ENCODE assay signal across 8 cellular contexts in genomic region chr12:55188974-55189556, GRCh38. TPM values are rescaled to one million over a fixed set of nuclear protein-coding genes. Genes with fewer than 3 reads are reported as not detected.
DNase-seq lines count a peak whose midpoint lies in the region; ATAC-seq, FAIRE-seq and TF ChIP-seq lines count a peak whose summit lies in the region.

No MANE protein-coding gene starts in this region.

- no peak overlapping the region for H3K4me2 ChIP-seq in DND-41 (ENCODE audit: insufficient read depth, low read length)

- peak; percentile 97 for FAIRE-seq in pancreas (lab: Jason Lieb, UNC)

- H3K4me3 Mint-ChIP-seq in activated CD4-positive, alpha-beta T cell treated with anti-CD3 and anti-CD28 coated beads, Interleukin-2, amount 10 ng/mL, durations not matched to agents 24 days and 14 days, result no peak overlapping the region

- H3K9me3 ChIP-seq in DND-41 (ENCODE audit: insufficient read depth, low read length, severe bottlenecking) (no peaks in the 10 kb centered on the region), pancreas (no peaks in the 10 kb centered on the region)

- DNase-seq in DND-41 (peak; percentile 59), NCI-H510A (lab: John Stamatoyannopoulos, UW) (peak; percentile 33), foreskin keratinocyte (peak; percentile 25 to 57), pancreas (peak in 3 of 6 donors; percentile 15 to 48 (median 15)), mesenteric fat pad (ENCODE audit: low spot score) (no peak)
- peak; percentile 88 for DNase-seq in activated CD4-positive, alpha-beta T cell treated with anti-CD3 and anti-CD28 coated beads, Interleukin-2, amount 10 ng/mL, durations not matched to agents 24 days and 14 days

- H2AFZ ChIP-seq in DND-41 (ENCODE audit: low read depth, low read length), result no peak overlapping the region

- H3K27ac ChIP-seq in DND-41 (ENCODE audit: low read length) (no peak overlapping the region), foreskin keratinocyte (no peak overlapping the region), pancreas (no peak overlapping the region)

- intact Hi-C loops in activated CD4-positive, alpha-beta T cell treated with anti-CD3 and anti-CD28 coated beads, Interleukin-2, amount 10 ng/mL, durations not matched to agents 24 days and 14 days (cut with micrococcal nuclease), result loop anchor here (1.0 kb wide), 2 partner anchors 430 to 467 kb away; no protein-coding TSS in a partner anchor
- intact Hi-C loops in pancreas (cut with DNase I), result loop anchor here in 1 of 3 donors (5.0 kb wide), 1 partner anchor 428 kb away; no protein-coding TSS in a partner anchor

- no peaks in the 10 kb centered on the region for H3K4me1 Mint-ChIP-seq in activated CD4-positive, alpha-beta T cell treated with anti-CD3 and anti-CD28 coated beads, Interleukin-2, amount 10 ng/mL, durations not matched to agents 24 days and 14 days

- TF ChIP-seq CTCF in DND-41 (IDR thresholded peaks at IDR 0.05; ENCODE audit: borderline replicate concordance, extremely low read depth, low read length, poor library complexity, severe bottlenecking), result peak; percentile 84
- peak; percentile 82 for TF ChIP-seq CTCF in foreskin keratinocyte (conservative IDR thresholded peaks at IDR 0.05)
- peak; percentile 20 to 65 (median 52) for TF ChIP-seq CTCF in pancreas (IDR thresholded peaks at IDR 0.05)

- H3K4me3 ChIP-seq in DND-41 (ENCODE audit: low read depth in 1 of 2, low read length in 2 of 2), result no peak overlapping the region
- H3K4me3 ChIP-seq in pancreas, result no peak overlapping the region

- H3K4me1 ChIP-seq in DND-41 (ENCODE audit: insufficient read depth, low read length), result peaks cover 8% of the 10 kb centered on the region
- H3K4me1 ChIP-seq in foreskin keratinocyte, result no peaks in the 10 kb centered on the region
- no peaks in the 10 kb centered on the region for H3K4me1 ChIP-seq in pancreas

- ATAC-seq in DND-41 (ENCODE audit: insufficient read depth, low read depth) (peak; percentile 93), GM19452 (IDR thresholded peaks at IDR 0.05; ENCODE audit: unreplicated experiment) (peak; percentile 77), HG03521 (IDR thresholded peaks at IDR 0.05; ENCODE audit: unreplicated experiment) (peak; percentile 75), foreskin keratinocyte (peak; percentile 82), pancreas (peak in 3 of 4 donors; percentile 86 to 91 (median 88))

- H3K36me3 Mint-ChIP-seq in activated CD4-positive, alpha-beta T cell treated with anti-CD3 and anti-CD28 coated beads, Interleukin-2, amount 10 ng/mL, durations not matched to agents 24 days and 14 days (ENCODE audit: low read depth), result no peaks in the 10 kb centered on the region

- WGBS in pancreas, 2 donors, result 0 to 1% methylated on average over 4 of the region's 4 CpGs

- no peaks in the 10 kb centered on the region for H3K9me3 Mint-ChIP-seq in activated CD4-positive, alpha-beta T cell treated with anti-CD3 and anti-CD28 coated beads, Interleukin-2, amount 10 ng/mL, durations not matched to agents 24 days and 14 days

- no peaks in the 10 kb centered on the region for H3K36me3 ChIP-seq in DND-41 (ENCODE audit: insufficient read depth, low read length)
- no peaks in the 10 kb centered on the region for H3K36me3 ChIP-seq in pancreas

- H3K27me3 ChIP-seq in DND-41 (ENCODE audit: insufficient read depth, low read length, poor library complexity) (no peaks in the 10 kb centered on the region), foreskin keratinocyte (no peaks in the 10 kb centered on the region), pancreas (no peaks in the 10 kb centered on the region)

- H3K9ac ChIP-seq in DND-41 (ENCODE audit: low read depth, low read length), result no peak overlapping the region

- no peaks in the 10 kb centered on the region for H4K20me1 ChIP-seq in DND-41 (ENCODE audit: insufficient read depth, low read length)

- no peak overlapping the region for H3K27ac Mint-ChIP-seq in activated CD4-positive, alpha-beta T cell treated with anti-CD3 and anti-CD28 coated beads, Interleukin-2, amount 10 ng/mL, durations not matched to agents 24 days and 14 days

- H3K27me3 Mint-ChIP-seq in activated CD4-positive, alpha-beta T cell treated with anti-CD3 and anti-CD28 coated beads, Interleukin-2, amount 10 ng/mL, durations not matched to agents 24 days and 14 days, result peaks cover 19% of the 10 kb centered on the region

- no peaks in the 10 kb centered on the region for H3K79me2 ChIP-seq in DND-41 (ENCODE audit: insufficient read depth, low read length)

RNA-seq across cellular contexts. Expression of gene OR10A7, which starts 31.8 kb away (rescaled TPM):
- not detected in 2 replicates for total RNA-seq in activated CD4-positive, alpha-beta T cell treated with anti-CD3 and anti-CD28 coated beads, Interleukin-2, amount 10 ng/mL, durations not matched to agents 24 days and 14 days
- total RNA-seq in foreskin keratinocyte (not detected in 2 replicates), pancreas (not detected), mesenteric fat pad (not detected)
- polyA plus RNA-seq in foreskin keratinocyte (not detected in 2 replicates), pancreas (not detected)

RNA-seq across cellular contexts. Expression of gene OR6C74, which starts 55.3 kb away (rescaled TPM):
- not detected in 2 replicates for total RNA-seq in activated CD4-positive, alpha-beta T cell treated with anti-CD3 and anti-CD28 coated beads, Interleukin-2, amount 10 ng/mL, durations not matched to agents 24 days and 14 days
- total RNA-seq in foreskin keratinocyte (not detected in 2 replicates), pancreas (not detected), mesenteric fat pad (not detected)
- polyA plus RNA-seq in foreskin keratinocyte (not detected in 2 replicates), pancreas (not detected)
